1 cellular context compared by ENCODE assay signal in the genomic region with DNA sequence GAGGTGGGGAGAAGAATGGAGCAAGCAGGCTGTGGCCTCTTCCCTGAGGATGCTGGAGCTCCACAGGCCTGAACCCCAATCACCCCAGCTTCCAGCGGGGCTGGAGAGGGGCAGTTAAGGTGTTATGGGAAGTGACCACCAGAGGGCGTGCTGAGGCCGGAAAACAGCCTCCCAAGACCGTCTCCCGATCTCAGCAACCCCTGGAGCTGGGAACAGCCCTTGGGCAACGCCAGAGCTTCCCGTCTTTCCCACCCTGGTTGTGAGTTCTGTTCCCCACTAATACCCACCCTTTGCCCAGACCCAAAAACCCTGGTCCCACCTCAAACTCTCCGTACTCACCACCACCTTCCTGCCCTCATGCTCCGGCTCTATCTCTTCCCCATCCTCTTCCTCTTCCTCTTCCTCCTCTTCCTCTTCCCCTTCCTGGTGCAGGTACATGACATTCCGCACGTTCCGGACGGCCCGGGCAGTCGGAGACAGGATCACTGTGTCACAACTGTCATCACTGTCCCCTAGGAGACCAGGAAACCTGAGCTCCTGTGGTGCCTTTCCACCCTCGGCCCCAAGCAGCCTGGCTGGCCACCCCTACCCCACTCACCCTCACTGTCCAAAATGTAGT.
TF ChIP-seq lines count a peak whose summit lies in the region.

No MANE protein-coding gene starts in this region.

TF ChIP-seq in SK-N-SH treated with all-trans-retinoic acid at 6 μM for 48 hours, 23 proteins besides CTCF, POLR2A, EP300 and RAD21 (continued from another document):
- TF ChIP-seq ISL1 (CRISPR knock-in tag; IDR thresholded peaks at IDR 0.05) (no peak), GLIS3 (CRISPR knock-in tag; IDR thresholded peaks at IDR 0.05) (no peak), OSR1 (CRISPR knock-in tag; IDR thresholded peaks at IDR 0.05) (no peak), CSDC2 (CRISPR knock-in tag; IDR thresholded peaks at IDR 0.05) (no peak), ZNF70 (CRISPR knock-in tag; IDR thresholded peaks at IDR 0.05) (no peak), SNAI2 (CRISPR knock-in tag; IDR thresholded peaks at IDR 0.05) (no peak), ZNF8 (CRISPR knock-in tag; IDR thresholded peaks at IDR 0.05) (no peak), BACH2 (CRISPR knock-in tag; IDR thresholded peaks at IDR 0.05; ENCODE audit: borderline replicate concordance) (no peak), ZFP30 (CRISPR knock-in tag; IDR thresholded peaks at IDR 0.05) (no peak), ZNF565 (CRISPR knock-in tag; conservative IDR thresholded peaks at IDR 0.05; ENCODE audit: low read depth) (no peak), TOX (CRISPR knock-in tag; IDR thresholded peaks at IDR 0.05; ENCODE audit: borderline replicate concordance) (no peak)
- TF ChIP-seq, protein P1, sequence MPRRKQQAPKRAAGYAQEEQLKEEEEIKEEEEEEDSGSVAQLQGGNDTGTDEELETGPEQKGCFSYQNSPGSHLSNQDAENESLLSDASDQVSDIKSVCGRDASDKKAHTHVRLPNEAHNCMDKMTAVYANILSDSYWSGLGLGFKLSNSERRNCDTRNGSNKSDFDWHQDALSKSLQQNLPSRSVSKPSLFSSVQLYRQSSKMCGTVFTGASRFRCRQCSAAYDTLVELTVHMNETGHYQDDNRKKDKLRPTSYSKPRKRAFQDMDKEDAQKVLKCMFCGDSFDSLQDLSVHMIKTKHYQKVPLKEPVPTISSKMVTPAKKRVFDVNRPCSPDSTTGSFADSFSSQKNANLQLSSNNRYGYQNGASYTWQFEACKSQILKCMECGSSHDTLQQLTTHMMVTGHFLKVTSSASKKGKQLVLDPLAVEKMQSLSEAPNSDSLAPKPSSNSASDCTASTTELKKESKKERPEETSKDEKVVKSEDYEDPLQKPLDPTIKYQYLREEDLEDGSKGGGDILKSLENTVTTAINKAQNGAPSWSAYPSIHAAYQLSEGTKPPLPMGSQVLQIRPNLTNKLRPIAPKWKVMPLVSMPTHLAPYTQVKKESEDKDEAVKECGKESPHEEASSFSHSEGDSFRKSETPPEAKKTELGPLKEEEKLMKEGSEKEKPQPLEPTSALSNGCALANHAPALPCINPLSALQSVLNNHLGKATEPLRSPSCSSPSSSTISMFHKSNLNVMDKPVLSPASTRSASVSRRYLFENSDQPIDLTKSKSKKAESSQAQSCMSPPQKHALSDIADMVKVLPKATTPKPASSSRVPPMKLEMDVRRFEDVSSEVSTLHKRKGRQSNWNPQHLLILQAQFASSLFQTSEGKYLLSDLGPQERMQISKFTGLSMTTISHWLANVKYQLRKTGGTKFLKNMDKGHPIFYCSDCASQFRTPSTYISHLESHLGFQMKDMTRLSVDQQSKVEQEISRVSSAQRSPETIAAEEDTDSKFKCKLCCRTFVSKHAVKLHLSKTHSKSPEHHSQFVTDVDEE (CRISPR knock-in tag; IDR thresholded peaks at IDR 0.05) = no peak
- TF ChIP-seq, protein P2, sequence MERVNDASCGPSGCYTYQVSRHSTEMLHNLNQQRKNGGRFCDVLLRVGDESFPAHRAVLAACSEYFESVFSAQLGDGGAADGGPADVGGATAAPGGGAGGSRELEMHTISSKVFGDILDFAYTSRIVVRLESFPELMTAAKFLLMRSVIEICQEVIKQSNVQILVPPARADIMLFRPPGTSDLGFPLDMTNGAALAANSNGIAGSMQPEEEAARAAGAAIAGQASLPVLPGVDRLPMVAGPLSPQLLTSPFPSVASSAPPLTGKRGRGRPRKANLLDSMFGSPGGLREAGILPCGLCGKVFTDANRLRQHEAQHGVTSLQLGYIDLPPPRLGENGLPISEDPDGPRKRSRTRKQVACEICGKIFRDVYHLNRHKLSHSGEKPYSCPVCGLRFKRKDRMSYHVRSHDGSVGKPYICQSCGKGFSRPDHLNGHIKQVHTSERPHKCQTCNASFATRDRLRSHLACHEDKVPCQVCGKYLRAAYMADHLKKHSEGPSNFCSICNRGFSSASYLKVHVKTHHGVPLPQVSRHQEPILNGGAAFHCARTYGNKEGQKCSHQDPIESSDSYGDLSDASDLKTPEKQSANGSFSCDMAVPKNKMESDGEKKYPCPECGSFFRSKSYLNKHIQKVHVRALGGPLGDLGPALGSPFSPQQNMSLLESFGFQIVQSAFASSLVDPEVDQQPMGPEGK (CRISPR knock-in tag; IDR thresholded peaks at IDR 0.05; ENCODE audit: borderline replicate concordance) = no peak
- TF ChIP-seq, protein P3, sequence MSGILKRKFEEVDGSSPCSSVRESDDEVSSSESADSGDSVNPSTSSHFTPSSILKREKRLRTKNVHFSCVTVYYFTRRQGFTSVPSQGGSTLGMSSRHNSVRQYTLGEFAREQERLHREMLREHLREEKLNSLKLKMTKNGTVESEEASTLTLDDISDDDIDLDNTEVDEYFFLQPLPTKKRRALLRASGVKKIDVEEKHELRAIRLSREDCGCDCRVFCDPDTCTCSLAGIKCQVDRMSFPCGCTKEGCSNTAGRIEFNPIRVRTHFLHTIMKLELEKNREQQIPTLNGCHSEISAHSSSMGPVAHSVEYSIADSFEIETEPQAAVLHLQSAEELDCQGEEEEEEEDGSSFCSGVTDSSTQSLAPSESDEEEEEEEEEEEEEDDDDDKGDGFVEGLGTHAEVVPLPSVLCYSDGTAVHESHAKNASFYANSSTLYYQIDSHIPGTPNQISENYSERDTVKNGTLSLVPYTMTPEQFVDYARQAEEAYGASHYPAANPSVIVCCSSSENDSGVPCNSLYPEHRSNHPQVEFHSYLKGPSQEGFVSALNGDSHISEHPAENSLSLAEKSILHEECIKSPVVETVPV (CRISPR knock-in tag; IDR thresholded peaks at IDR 0.05) = no peak
